Comparison of ENCODE assay signal across 22 cellular contexts in the genomic region with DNA sequence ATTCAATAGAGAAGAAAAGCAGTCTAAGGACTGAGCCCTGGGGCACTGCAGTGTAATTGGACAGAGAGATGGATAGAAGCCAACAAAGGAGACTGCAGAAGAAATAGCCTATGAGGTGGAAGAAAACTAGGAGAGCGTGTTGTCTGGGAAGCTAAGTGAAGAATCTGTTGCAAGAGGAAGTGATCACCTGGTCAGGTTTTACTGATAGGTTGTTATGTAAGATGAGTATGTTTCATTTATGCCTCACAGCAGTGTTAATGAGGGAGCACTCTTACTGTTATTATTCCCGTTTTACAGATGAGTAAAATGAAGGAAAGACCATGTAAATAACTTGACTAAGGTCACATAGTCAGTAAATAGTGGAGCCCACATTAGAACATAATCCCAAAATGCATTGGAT.
"Had no signal": no experiment of that assay in that cellular context is flagged by ENCODE, and none has a peak within 500 bp of the region (broad histone marks: within the 10 kb centered on the region; RNA-seq: fewer than 3 reads in every experiment).

No MANE protein-coding gene starts in this region.

- H3K36me3 Mint-ChIP-seq: immature natural killer cell, neural progenitor cell had no signal

- H3K36me3 ChIP-seq: esophagus squamous epithelium, neural progenitor cell, tibial nerve, uterus, WERI-Rb-1 had no signal

- DNase-seq: activated CD4-positive, alpha-beta T cell treated with anti-CD3 and anti-CD28 coated beads for 36 hours; activated CD4-positive, alpha-beta T cell treated with anti-CD3 and anti-CD28 coated beads, Interleukin-2, amount 50 U/mL, for 48 hours; activated T-cell treated with anti-CD3 and anti-CD28 coated beads for 4 hours; effector CD4-positive, alpha-beta T cell; esophagus squamous epithelium; immature natural killer cell; kidney glomerular epithelial cell; left ventricle myocardium superior; mesenchymal stem cell; mucosa of descending colon; naive thymus-derived CD4-positive, alpha-beta T cell; psoas muscle; right cardiac atrium; stimulated activated CD4-positive, alpha-beta T cell treated with anti-CD3 and anti-CD28 coated beads, Interleukin-2, amount 100 ng/mL, for 24 hours; stimulated activated naive CD8-positive, alpha-beta T cell treated with anti-CD3 and anti-CD28 coated beads, Interleukin-15, Interleukin-2, amounts not matched to agents 100 U/mL and 50 U/mL, for 24 hours; substantia nigra; uterus; WERI-Rb-1 had no signal

- H3K27ac Mint-ChIP-seq: activated CD4-positive, alpha-beta T cell treated with anti-CD3 and anti-CD28 coated beads for 36 hours; activated naive CD8-positive, alpha-beta T cell; activated T-helper 1 cell treated with anti-CD3 and anti-CD28 coated beads, Interleukin-12 subunit alpha, Interleukin-12 subunit beta, Interleukin-2, Interleukin-4 antibody, amounts not matched to agents 30 ng/mL and 10 ng/mL and 1 ng/mL, durations not matched to agents 14 hours and 24 hours and 36 hours; immature natural killer cell; naive thymus-derived CD4-positive, alpha-beta T cell; neural progenitor cell had no signal

- H3K4me3 ChIP-seq: esophagus squamous epithelium, mucosa of descending colon, neural progenitor cell, psoas muscle, tibial nerve, uterus had no signal

- H3K4me1 Mint-ChIP-seq: activated CD4-positive, alpha-beta T cell treated with anti-CD3 and anti-CD28 coated beads for 36 hours; immature natural killer cell had no signal

- H3K4me1 ChIP-seq: esophagus squamous epithelium, psoas muscle, tibial nerve, uterus had no signal

- ATAC-seq: activated CD4-positive, alpha-beta T cell treated with anti-CD3 and anti-CD28 coated beads for 36 hours; left ventricle myocardium superior; mucosa of descending colon; naive thymus-derived CD4-positive, alpha-beta T cell; psoas muscle; right cardiac atrium; stimulated activated naive CD8-positive, alpha-beta T cell treated with anti-CD3 and anti-CD28 coated beads, Interleukin-15, Interleukin-2, amounts not matched to agents 100 U/mL and 50 U/mL, for 24 hours had no signal

- H3K4me2 ChIP-seq: neural progenitor cell had no signal

- H3K4me3 Mint-ChIP-seq: activated CD4-positive, alpha-beta T cell treated with anti-CD3 and anti-CD28 coated beads for 36 hours; activated naive CD8-positive, alpha-beta T cell; activated T-helper 1 cell treated with anti-CD3 and anti-CD28 coated beads, Interleukin-12 subunit alpha, Interleukin-12 subunit beta, Interleukin-2, Interleukin-4 antibody, amounts not matched to agents 30 ng/mL and 10 ng/mL and 1 ng/mL, durations not matched to agents 14 hours and 24 hours and 36 hours; immature natural killer cell; naive thymus-derived CD4-positive, alpha-beta T cell; neural progenitor cell had no signal

- H3K27me3 Mint-ChIP-seq: activated CD4-positive, alpha-beta T cell treated with anti-CD3 and anti-CD28 coated beads for 36 hours; activated naive CD8-positive, alpha-beta T cell; naive thymus-derived CD4-positive, alpha-beta T cell had no signal

- H3K9me3 ChIP-seq: esophagus squamous epithelium, mucosa of descending colon, psoas muscle, tibial nerve, uterus had no signal

- H3K9ac ChIP-seq: neural progenitor cell had no signal

- H3K27ac ChIP-seq: esophagus squamous epithelium, neural progenitor cell, psoas muscle, tibial nerve, uterus, WERI-Rb-1 had no signal

- H2AFZ ChIP-seq: neural progenitor cell had no signal

- H3K9me3 Mint-ChIP-seq: activated T-helper 1 cell treated with anti-CD3 and anti-CD28 coated beads, Interleukin-12 subunit alpha, Interleukin-12 subunit beta, Interleukin-2, Interleukin-4 antibody, amounts not matched to agents 30 ng/mL and 10 ng/mL and 1 ng/mL, durations not matched to agents 14 hours and 24 hours and 36 hours; immature natural killer cell; naive thymus-derived CD4-positive, alpha-beta T cell; neural progenitor cell had no signal

- H3K27me3 ChIP-seq: esophagus squamous epithelium, neural progenitor cell, tibial nerve, uterus had no signal
